ENCODE assay signal across 9 cellular contexts in genomic region chr5:17436345-17436744, GRCh38.
DNase-seq lines count a peak whose midpoint lies in the region; ATAC-seq, FAIRE-seq and TF ChIP-seq lines count a peak whose summit lies in the region.
"Had no signal": no experiment of that assay in that cellular context is flagged by ENCODE, and none has a peak within 500 bp of the region (broad histone marks: within the 10 kb centered on the region; RNA-seq: fewer than 3 reads in every experiment).

No MANE protein-coding gene starts in this region.

- TF ChIP-seq EP300 in HepG2 (IDR thresholded peaks at IDR 0.05; ENCODE audit: low read depth in 2 of 2, low read length in 2 of 2): no peak
- TF ChIP-seq EP300 in HepG2 (CRISPR knock-in tag; IDR thresholded peaks at IDR 0.05; ENCODE audit: borderline replicate concordance): no peak

- no peak overlapping the region for H3K4me3 ChIP-seq in liver (ENCODE audit: low read depth in 1 of 3, low read length in 3 of 3)
- no peak overlapping the region for H3K4me3 ChIP-seq in HepG2 (replicated peaks in 1 of 3; ENCODE audit: insufficient read depth in 1 of 3, low read depth in 2 of 3, low read length in 3 of 3)
- H3K4me3 ChIP-seq in heart left ventricle: peak overlapping the region in 1 of 12 donors; percentile 9

- ATAC-seq in HepG2 (no peak), HG03520 (IDR thresholded peaks at IDR 0.05; ENCODE audit: unreplicated experiment) (peak; percentile 31), heart left ventricle (peak in 3 of 4 donors; percentile 41 to 61 (median 61))

- H2AFZ ChIP-seq in HepG2 (ENCODE audit: low read length): no peak overlapping the region

- no TSS peak for BruUV-seq in HepG2 (replicated peaks; lab: Mats Ljungman, UMichigan)

- TF ChIP-seq POLR2A in HepG2 (IDR thresholded peaks at IDR 0.05; ENCODE audit: insufficient read depth in 1 of 2, low read depth in 2 of 2, low read length in 2 of 2) (no peak), heart left ventricle (IDR thresholded peaks at IDR 0.05) (no peak)

- DNase-seq in HepG2 (ENCODE audit: low spot score): no peak
- no peak for DNase-seq in heart left ventricle
- DNase-seq in G401 (ENCODE audit: low spot score): no peak
- DNase-seq in NCI-H187 (lab: John Stamatoyannopoulos, UW): no peak
- DNase-seq in activated T-cell treated with anti-CD3 and anti-CD28 coated beads, Interleukin-2, amount 50 U/mL, for 1 hour: no peak
- DNase-seq in AG08396 (ENCODE audit: low spot score): no peak
- DNase-seq: left cardiac atrium had no signal

- TF ChIP-seq CTCF in liver (IDR thresholded peaks at IDR 0.05; ENCODE audit: low read depth, low read length, missing input control) (no peak), HepG2 (CRISPR knock-in tag; IDR thresholded peaks at IDR 0.05) (no peak), heart left ventricle (IDR thresholded peaks at IDR 0.05) (no peak)

- CTCF ChIA-PET in HepG2 (lab: Yijun Ruan, JAX; ENCODE audit: low intra/inter-chr PET ratio, low total read pairs): no interaction called here

- WGBS in liver: 43% methylated on average over 4 of the region's 4 CpGs
- 32% methylated on average over 4 of the region's 4 CpGs for WGBS in HepG2 (ENCODE audit: low lambda C conversion rate)
- WGBS in heart left ventricle, 4 donors: 65 to 73% (median 70%) methylated on average over 4 of the region's 4 CpGs

- POLR2A ChIA-PET in HepG2 (lab: Yijun Ruan, JAX): no interaction called here

- H3K27ac ChIP-seq in liver (ENCODE audit: low read depth in 1 of 2, low read length in 2 of 2) (peak overlapping the region; percentile 44 to 74), HepG2 (ENCODE audit: extremely low read length, insufficient read depth, low read length) (no peak overlapping the region), heart left ventricle (peak overlapping the region in 6 of 12 donors; percentile 5 to 80 (median 29))

- H3K4me2 ChIP-seq in HepG2 (ENCODE audit: low read depth, low read length): no peak overlapping the region

- in situ Hi-C loops in HepG2 (cut with HindIII; ENCODE audit: extremely low pct_ligation_motif_present, low pct_unique_long_range_greater_than_20kb) (no loop called here), G401 (cut with HindIII; ENCODE audit: low sequenced_read_pairs) (no loop called here)

- H4K20me1 ChIP-seq in HepG2 (ENCODE audit: insufficient read depth, low read length): no peaks in the 10 kb centered on the region

- H3K4me1 ChIP-seq in liver (ENCODE audit: control insufficient read depth in 4 of 4, insufficient read depth in 4 of 4, low read length in 3 of 4): no peaks in the 10 kb centered on the region
- H3K4me1 ChIP-seq in HepG2 (ENCODE audit: insufficient read depth, low read length): no peaks in the 10 kb centered on the region
- peaks cover 0 to 8% (median 0%) of the 10 kb centered on the region in 12 donors for H3K4me1 ChIP-seq in heart left ventricle

- no peaks in the 10 kb centered on the region for H3K36me3 ChIP-seq in liver (ENCODE audit: control insufficient read depth in 4 of 4, insufficient read depth in 3 of 4, low read depth in 1 of 4, low read length in 3 of 4)
- H3K36me3 ChIP-seq in HepG2 (replicated peaks in 1 of 2; ENCODE audit: control insufficient read depth in 1 of 2, insufficient read depth in 2 of 2, low read length in 2 of 2): no peaks in the 10 kb centered on the region
- H3K36me3 ChIP-seq in heart left ventricle: no peaks in the 10 kb centered on the region

- H3K9ac ChIP-seq in liver (ENCODE audit: low read depth in 1 of 2, low read length in 2 of 2) (peak overlapping the region in 1 of 2 donors; percentile 32), HepG2 (ENCODE audit: insufficient read depth, low read depth, low read length) (no peak overlapping the region)

- intact Hi-C loops in HepG2 (cut with micrococcal nuclease; ENCODE audit: unreplicated experiment): no loop called here
- intact Hi-C loops in heart left ventricle (cut with DNase I): no loop called here

- H3K27me3 ChIP-seq in liver (ENCODE audit: control insufficient read depth in 4 of 4, insufficient read depth in 4 of 4, low read length in 3 of 4) (peaks cover 0 to 2% (median 0%) of the 10 kb centered on the region in 4 donors), HepG2 (ENCODE audit: control insufficient read depth in 1 of 2, insufficient read depth in 2 of 2, low read length in 2 of 2) (peaks cover 0 to 6% of the 10 kb centered on the region in 2 experiments; a peak in 1 of 5 replicates), heart left ventricle (no peaks in the 10 kb centered on the region)

- no peaks in the 10 kb centered on the region for H3K79me2 ChIP-seq in HepG2 (ENCODE audit: insufficient read depth, low read length)

- TF ChIP-seq RAD21 in liver (IDR thresholded peaks at IDR 0.05): no peak
- TF ChIP-seq RAD21 in HepG2 (CRISPR knock-in tag; IDR thresholded peaks at IDR 0.05): no peak

- FAIRE-seq in HepG2 (lab: Jason Lieb, UNC): no peak

- H3K9me3 ChIP-seq in liver (ENCODE audit: control insufficient read depth in 4 of 4, low read length in 3 of 4): peaks cover 2 to 4% (median 3%) of the 10 kb centered on the region in 4 donors
- no peaks in the 10 kb centered on the region for H3K9me3 ChIP-seq in HepG2 (ENCODE audit: low read length)
- H3K9me3 ChIP-seq in heart left ventricle: peaks cover 0 to 23% (median 10%) of the 10 kb centered on the region in 12 donors

TF ChIP-seq in liver, 16 proteins besides CTCF, POLR2A, EP300 and RAD21:
- TF ChIP-seq YY1 (IDR thresholded peaks at IDR 0.05) (no peak), RXRA (IDR thresholded peaks at IDR 0.05) (no peak), ZBTB33 (IDR thresholded peaks at IDR 0.05) (no peak), HNF4G (IDR thresholded peaks at IDR 0.05) (no peak), FOXA2 (IDR thresholded peaks at IDR 0.05) (no peak)
TF ChIP-seq in liver: peak in this region for 0.

TF ChIP-seq in HepG2, 621 proteins besides CTCF, POLR2A, EP300 and RAD21:
- TF ChIP-seq ZMYM3 (CRISPR knock-in tag; IDR thresholded peaks at IDR 0.05): no peak
- TF ChIP-seq ZFP90 (CRISPR knock-in tag; IDR thresholded peaks at IDR 0.05; ENCODE audit: borderline replicate concordance): no peak
- no peak for TF ChIP-seq ZNF446 (CRISPR knock-in tag; IDR thresholded peaks at IDR 0.05)
- TF ChIP-seq TRIM24 (CRISPR knock-in tag; IDR thresholded peaks at IDR 0.05): no peak
- TF ChIP-seq ERF (CRISPR knock-in tag; IDR thresholded peaks at IDR 0.05): no peak
- TF ChIP-seq ZBTB34 (CRISPR knock-in tag; IDR thresholded peaks at IDR 0.05): no peak
- TF ChIP-seq RFX3 (CRISPR knock-in tag; IDR thresholded peaks at IDR 0.05): no peak
- no peak for TF ChIP-seq RARA (CRISPR knock-in tag; IDR thresholded peaks at IDR 0.05)
- no peak for TF ChIP-seq FOSL1 (CRISPR knock-in tag; IDR thresholded peaks at IDR 0.05; ENCODE audit: borderline replicate concordance)
- no peak for TF ChIP-seq ZNF33B (CRISPR knock-in tag; IDR thresholded peaks at IDR 0.05)
- TF ChIP-seq ISL2 (CRISPR knock-in tag; IDR thresholded peaks at IDR 0.05): no peak
- no peak for TF ChIP-seq ZNF558 (CRISPR knock-in tag; IDR thresholded peaks at IDR 0.05; ENCODE audit: borderline replicate concordance)
